Comparison of ENCODE assay signal across 27 cellular contexts in genomic region chr7:102244601-102245000, GRCh38. TPM values are rescaled to one million over a fixed set of nuclear protein-coding genes. Genes with fewer than 3 reads are reported as not detected.
DNase-seq lines count a peak whose midpoint lies in the region; ATAC-seq and TF ChIP-seq lines count a peak whose summit lies in the region.
"Had no signal": no experiment of that assay in that cellular context is flagged by ENCODE, and none has a peak within 500 bp of the region (broad histone marks: within the 10 kb centered on the region; RNA-seq: fewer than 3 reads in every experiment).

No MANE protein-coding gene starts in this region.

- H3K36me3 ChIP-seq in Caco-2 (ENCODE audit: control insufficient read depth, insufficient read depth, low read length) (no peaks in the 10 kb centered on the region; the same call in 1 of the 2 replicates), HUES6 (ENCODE audit: control insufficient read depth, insufficient read depth, low read length) (peaks cover 34% of the 10 kb centered on the region), prostate gland (peaks cover 0 to 7% of the 10 kb centered on the region in 2 donors)
- no peaks in the 10 kb centered on the region for H3K36me3 ChIP-seq in CD4-positive, alpha-beta memory T cell (ENCODE audit: insufficient read depth, low read length)

- CTCF ChIA-PET in Caco-2 (lab: Charles Lee): no interaction called here
- CTCF ChIA-PET in CD4-positive, alpha-beta memory T cell (lab: Charles Lee; ENCODE audit: partially characterized antibody): interaction anchor here (1.0 kb wide), 1 partner anchor 8 kb away, joined by 3 read pairs; no protein-coding TSS in a partner anchor

- BruUV-seq in Caco-2 (replicated peaks; lab: Mats Ljungman, UMichigan): no TSS peak

- 21% methylated on average over 4 of the region's 4 CpGs for WGBS in prostate gland

- H3K27ac Mint-ChIP-seq in Caco-2 (ENCODE audit: unreplicated experiment) (peak overlapping the region; percentile 53), natural killer cell (no peak overlapping the region)
- peak overlapping the region in 1 of 7 donors; percentile 8 for H3K27ac Mint-ChIP-seq in CD4-positive, alpha-beta memory T cell
- H3K27ac Mint-ChIP-seq: CD8-positive, alpha-beta memory T cell; GM23338; H9; IgD-negative memory B cell had no signal

- ATAC-seq in natural killer cell (no peak), GM19467 (IDR thresholded peaks at IDR 0.05; ENCODE audit: unreplicated experiment) (no peak)
- ATAC-seq: A549, GM23338 had no signal

- H3K4me3 ChIP-seq in Caco-2 (ENCODE audit: low read depth, low read length) (no peak overlapping the region), HUES6 (ENCODE audit: low read depth, low read length) (no peak overlapping the region), prostate gland (no peak overlapping the region)
- H3K4me3 ChIP-seq in CD4-positive, alpha-beta memory T cell (ENCODE audit: low read length in 2 of 2): no peak overlapping the region
- H3K4me3 ChIP-seq: A549, GM23338, Peyer's patch, SJCRH30 had no signal

- POLR2A ChIA-PET in Caco-2 (lab: Charles Lee): no interaction called here
- POLR2A ChIA-PET in CD4-positive, alpha-beta memory T cell (lab: Charles Lee; ENCODE audit: partially characterized antibody): no interaction called here

- H3K27me3 ChIP-seq in Caco-2 (replicated peaks; ENCODE audit: control insufficient read depth, insufficient read depth, low read length) (no peaks in the 10 kb centered on the region), HUES6 (ENCODE audit: control insufficient read depth, insufficient read depth, low read length) (no peaks in the 10 kb centered on the region), prostate gland (replicated peaks; ENCODE audit: insufficient read depth) (no peaks in the 10 kb centered on the region)
- H3K27me3 ChIP-seq in CD4-positive, alpha-beta memory T cell (ENCODE audit: insufficient read depth, low read length): no peaks in the 10 kb centered on the region
- H3K27me3 ChIP-seq: Peyer's patch, SJCRH30 had no signal

- TF ChIP-seq POLR2A in prostate gland (IDR thresholded peaks at IDR 0.05): no peak

- DNase-seq in Caco-2 (no peak), islet precursor cell (peak; percentile 89), prostate gland (ENCODE audit: low spot score) (peak; percentile 18), natural killer cell (no peak)
- DNase-seq in CD4-positive, alpha-beta memory T cell: no peak
- DNase-seq: AML-193; C1 segment of cervical spinal cord; Calu3; CD8-positive, alpha-beta memory T cell; DMS79 treated with DMSO at 0.1 percent for 48 hours; H9; NCI-H1092; NCI-H1417 treated with DMSO at 0.1 percent for 48 hours; NCI-H1694 treated with DMSO at 0.1 percent for 48 hours; NCI-H2081; NCI-H2227 treated with DMSO at 0.1 percent for 48 hours; NCI-H510A; NCI-H69; Peyer's patch; SJCRH30; T-helper 1 cell had no signal

- no peaks in the 10 kb centered on the region for H3K4me1 ChIP-seq in Caco-2
- no peaks in the 10 kb centered on the region for H3K4me1 ChIP-seq in HUES6 (ENCODE audit: control insufficient read depth, insufficient read depth, low read length)
- no peaks in the 10 kb centered on the region for H3K4me1 ChIP-seq in prostate gland (replicated peaks)
- no peaks in the 10 kb centered on the region for H3K4me1 ChIP-seq in CD4-positive, alpha-beta memory T cell (ENCODE audit: insufficient read depth, low read length)
- H3K4me1 ChIP-seq: A549, Peyer's patch, SJCRH30 had no signal

- H3K4me1 Mint-ChIP-seq in Caco-2 (ENCODE audit: low read depth, unreplicated experiment) (no peaks in the 10 kb centered on the region), natural killer cell (no peaks in the 10 kb centered on the region)
- no peaks in the 10 kb centered on the region for H3K4me1 Mint-ChIP-seq in CD4-positive, alpha-beta memory T cell
- H3K4me1 Mint-ChIP-seq: CD8-positive, alpha-beta memory T cell; GM23338; H9; IgD-negative memory B cell had no signal

- no peak overlapping the region for H3K4me3 Mint-ChIP-seq in Caco-2 (ENCODE audit: unreplicated experiment)
- no peak overlapping the region for H3K4me3 Mint-ChIP-seq in CD4-positive, alpha-beta memory T cell
- H3K4me3 Mint-ChIP-seq in natural killer cell: no peak overlapping the region
- H3K4me3 Mint-ChIP-seq: CD8-positive, alpha-beta memory T cell; GM23338; H9; IgD-negative memory B cell had no signal

- peak overlapping the region; percentile 6 for H3K9ac ChIP-seq in HUES6 (ENCODE audit: low read length)
- H3K9ac ChIP-seq: KMS-11 had no signal

- no peaks in the 10 kb centered on the region for H3K9me3 Mint-ChIP-seq in Caco-2 (ENCODE audit: unreplicated experiment)
- H3K9me3 Mint-ChIP-seq in CD4-positive, alpha-beta memory T cell: no peaks in the 10 kb centered on the region
- H3K9me3 Mint-ChIP-seq in natural killer cell: no peaks in the 10 kb centered on the region
- H3K9me3 Mint-ChIP-seq: CD8-positive, alpha-beta memory T cell; GM23338; H9; IgD-negative memory B cell had no signal

- H3K27ac ChIP-seq in HUES6 (ENCODE audit: low read depth, low read length) (no peak overlapping the region), prostate gland (no peak overlapping the region)
- no peak overlapping the region for H3K27ac ChIP-seq in CD4-positive, alpha-beta memory T cell (ENCODE audit: low read depth, low read length)
- H3K27ac ChIP-seq: A549, KMS-11, Peyer's patch, SJCRH30 had no signal

- H3K36me3 Mint-ChIP-seq in Caco-2 (ENCODE audit: insufficient read depth, unreplicated experiment) (peaks cover 65% of the 10 kb centered on the region), natural killer cell (no peaks in the 10 kb centered on the region)
- peaks cover 17 to 30% of the 10 kb centered on the region in 2 donors for H3K36me3 Mint-ChIP-seq in CD4-positive, alpha-beta memory T cell

- no peaks in the 10 kb centered on the region for H3K27me3 Mint-ChIP-seq in Caco-2 (ENCODE audit: insufficient read depth, unreplicated experiment)
- no peaks in the 10 kb centered on the region for H3K27me3 Mint-ChIP-seq in CD4-positive, alpha-beta memory T cell
- H3K27me3 Mint-ChIP-seq in natural killer cell (ENCODE audit: low read depth in 2 of 2): no peaks in the 10 kb centered on the region
- H3K27me3 Mint-ChIP-seq: CD8-positive, alpha-beta memory T cell; IgD-negative memory B cell had no signal

- H3K9me3 ChIP-seq in Caco-2 (no peaks in the 10 kb centered on the region), HUES6 (ENCODE audit: control insufficient read depth, insufficient read depth, low read depth, low read length) (no peaks in the 10 kb centered on the region), prostate gland (no peaks in the 10 kb centered on the region)
- no peaks in the 10 kb centered on the region for H3K9me3 ChIP-seq in CD4-positive, alpha-beta memory T cell (ENCODE audit: control insufficient read depth in 1 of 2, low read length in 2 of 2)
- H3K9me3 ChIP-seq: A549, Peyer's patch, SJCRH30 had no signal

- TF ChIP-seq CTCF in Caco-2 (IDR thresholded peaks at IDR 0.05; ENCODE audit: insufficient read depth in 1 of 2, low read depth in 1 of 2, low read length in 1 of 2, severe bottlenecking in 1 of 2, unreplicated experiment in 1 of 2): no peak
- TF ChIP-seq CTCF in prostate gland (IDR thresholded peaks at IDR 0.05): no peak
- no peak for TF ChIP-seq CTCF in natural killer cell (IDR thresholded peaks at IDR 0.05)

- intact Hi-C loops in Caco-2 (cut with micrococcal nuclease; ENCODE audit: unreplicated experiment): no loop called here
- intact Hi-C loops in prostate gland (cut with DNase I): no loop called here
- intact Hi-C loops in CD4-positive, alpha-beta memory T cell (cut with micrococcal nuclease): no loop called here
- intact Hi-C loops in natural killer cell (cut with micrococcal nuclease): no loop called here

RNA-seq across cellular contexts. Expression of gene SH2B2, which starts 42.1 kb away (rescaled TPM):
- total RNA-seq in Caco-2 (2022) (8.1 and 10.6 TPM in 2 replicates), prostate gland (10 to 100 TPM in 1 of 2 donors, 1 to 10 TPM in 1; 7.7 to 22.3 TPM), natural killer cell (1 to 10 TPM; 1.6 to 2.9 (median 2.0) TPM)
- total RNA-seq in CD4-positive, alpha-beta memory T cell: 1 to 10 TPM in 1 of 2 experiments, under 1 TPM in 1; 0.79 to 1.2 TPM
- polyA plus RNA-seq in CD4-positive, alpha-beta memory T cell: under 1 TPM in 1 of 2 donors, not detected in 1; 0.69 TPM

Comparison
In these comparisons a context has a peak if more than half of its experiments do, and no peak if none do; other contexts are left out.
1. DNase-seq: peak in islet precursor cell (single experiment) and prostate gland (single experiment); none in Caco-2 (0 of 2), CD4-positive, alpha-beta memory T cell (0 of 5) and natural killer cell (single experiment).